In the genomic region with DNA sequence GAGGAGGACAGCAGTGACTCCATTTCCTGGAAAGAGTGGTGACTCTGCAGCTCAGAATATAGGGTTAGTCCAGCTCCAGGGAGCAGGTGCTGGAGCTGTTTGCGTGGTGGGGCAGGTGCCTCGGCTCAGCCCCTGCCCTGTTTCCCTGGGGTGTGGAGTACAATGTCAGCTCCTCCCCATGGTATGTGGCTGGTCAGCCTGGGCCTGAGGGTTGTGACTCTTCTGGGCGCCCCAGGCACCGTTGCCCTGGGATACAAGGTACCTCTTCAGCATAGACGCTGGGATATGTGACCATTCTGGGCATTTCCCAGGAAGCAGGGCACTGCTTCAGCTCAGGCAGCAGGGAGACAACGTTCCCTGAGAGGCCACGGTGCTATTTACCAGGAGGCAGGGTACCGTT, we compare ENCODE assay signal across 1 cellular context.
TF ChIP-seq lines count a peak whose summit lies in the region.

No MANE protein-coding gene starts in this region.

TF ChIP-seq in H1, 55 proteins besides CTCF, POLR2A, EP300 and RAD21:
- TF ChIP-seq POLR2AphosphoS5 (IDR thresholded peaks at IDR 0.05; ENCODE audit: low read depth, low read length) (peak; percentile 32; the same call in 1 of the 2 replicates), SP4 (IDR thresholded peaks at IDR 0.05; ENCODE audit: low read length) (no peak), SIN3A (conservative IDR thresholded peaks at IDR 0.05 in 1 of 2, IDR thresholded peaks at IDR 0.05 in 1 of 2; ENCODE audit: low read depth in 1 of 2, low read length in 2 of 2) (no peak), ZNF274 (IDR thresholded peaks at IDR 0.05; ENCODE audit: borderline replicate concordance, extremely low read depth, low read length) (no peak), HDAC2 (IDR thresholded peaks at IDR 0.05; ENCODE audit: borderline replicate concordance in 1 of 2, low read depth in 2 of 2, low read length in 2 of 2) (no peak), HDAC6 (IDR thresholded peaks at IDR 0.05; ENCODE audit: low read depth, low read length) (no peak)
